Comparison of ENCODE assay signal across 9 cellular contexts in the genomic region with DNA sequence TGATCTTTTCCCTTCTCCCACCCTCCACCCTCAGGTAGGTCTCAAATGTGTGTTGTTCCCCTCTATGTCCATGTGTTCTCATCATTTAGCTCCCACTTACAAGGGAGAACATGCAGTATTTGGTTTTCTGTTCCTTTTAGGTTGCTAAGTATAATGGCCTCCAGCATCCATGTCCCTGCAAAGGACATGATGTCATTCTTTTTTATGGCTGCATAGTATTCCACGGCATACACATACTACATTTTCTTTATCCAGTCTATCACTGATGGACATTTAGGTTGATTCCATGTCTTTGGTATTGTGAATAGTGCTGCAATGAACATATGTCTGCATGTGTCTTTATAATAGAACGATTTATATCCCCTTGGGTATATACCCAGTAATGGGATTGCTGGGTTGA. TPM values are rescaled to one million over a fixed set of nuclear protein-coding genes. Genes with fewer than 3 reads are reported as not detected.
"Had no signal": no experiment of that assay in that cellular context is flagged by ENCODE, and none has a peak within 500 bp of the region (broad histone marks: within the 10 kb centered on the region; RNA-seq: fewer than 3 reads in every experiment).

No MANE protein-coding gene starts in this region.

RNA-seq across cellular contexts. Expression of a gene that starts 10.7 kb away (rescaled TPM):
- total RNA-seq: thoracic aorta, upper lobe of right lung, uterus, vagina had no signal

RNA-seq across cellular contexts. Expression of a gene that starts 47.5 kb away (rescaled TPM):
- total RNA-seq: suprapubic skin, thyroid gland, transverse colon had no signal
- polyA plus RNA-seq: stomach, urinary bladder had no signal
